In the genomic region with DNA sequence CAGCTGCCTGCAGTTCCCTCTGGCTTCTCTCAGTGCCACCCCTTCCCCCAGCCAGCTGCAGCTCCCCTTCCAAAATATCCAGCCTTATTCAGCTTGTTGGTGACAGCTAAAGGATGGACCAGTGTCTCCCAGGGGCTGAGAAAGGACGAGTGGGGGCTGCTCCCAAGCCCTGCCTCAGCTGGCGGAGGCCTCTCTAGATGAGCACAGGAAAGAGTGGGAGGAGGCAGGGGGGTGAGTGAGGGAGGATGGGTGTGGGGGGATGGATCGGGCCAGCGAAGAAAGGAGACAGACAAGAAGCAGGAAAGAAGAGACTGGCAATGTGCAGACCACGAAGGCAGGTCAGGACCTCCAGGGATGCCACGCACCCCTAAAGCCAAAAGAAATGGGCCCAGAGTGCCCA, we compare ENCODE assay signal across 1 cellular context.
TF ChIP-seq lines count a peak whose summit lies in the region.

No MANE protein-coding gene starts in this region.

TF ChIP-seq in K562, 482 proteins besides CTCF, POLR2A, EP300 and RAD21 (continued from another document):
- TF ChIP-seq, protein P1, sequence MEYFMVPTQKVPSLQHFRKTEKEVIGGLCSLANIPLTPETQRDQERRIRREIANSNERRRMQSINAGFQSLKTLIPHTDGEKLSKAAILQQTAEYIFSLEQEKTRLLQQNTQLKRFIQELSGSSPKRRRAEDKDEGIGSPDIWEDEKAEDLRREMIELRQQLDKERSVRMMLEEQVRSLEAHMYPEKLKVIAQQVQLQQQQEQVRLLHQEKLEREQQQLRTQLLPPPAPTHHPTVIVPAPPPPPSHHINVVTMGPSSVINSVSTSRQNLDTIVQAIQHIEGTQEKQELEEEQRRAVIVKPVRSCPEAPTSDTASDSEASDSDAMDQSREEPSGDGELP (CRISPR knock-in tag; IDR thresholded peaks at IDR 0.05; ENCODE audit: borderline replicate concordance), result 0 out of 2 replicates have a peak, but pooled peaks have one; percentile 7
- no peak for TF ChIP-seq SREBF2 (CRISPR knock-in tag; IDR thresholded peaks at IDR 0.05)
- TF ChIP-seq EGR1 (conservative IDR thresholded peaks at IDR 0.05), result peak; percentile 46; the same call in 1 of the 2 replicates
